Comparison of ENCODE assay signal across 22 cellular contexts in the genomic region with DNA sequence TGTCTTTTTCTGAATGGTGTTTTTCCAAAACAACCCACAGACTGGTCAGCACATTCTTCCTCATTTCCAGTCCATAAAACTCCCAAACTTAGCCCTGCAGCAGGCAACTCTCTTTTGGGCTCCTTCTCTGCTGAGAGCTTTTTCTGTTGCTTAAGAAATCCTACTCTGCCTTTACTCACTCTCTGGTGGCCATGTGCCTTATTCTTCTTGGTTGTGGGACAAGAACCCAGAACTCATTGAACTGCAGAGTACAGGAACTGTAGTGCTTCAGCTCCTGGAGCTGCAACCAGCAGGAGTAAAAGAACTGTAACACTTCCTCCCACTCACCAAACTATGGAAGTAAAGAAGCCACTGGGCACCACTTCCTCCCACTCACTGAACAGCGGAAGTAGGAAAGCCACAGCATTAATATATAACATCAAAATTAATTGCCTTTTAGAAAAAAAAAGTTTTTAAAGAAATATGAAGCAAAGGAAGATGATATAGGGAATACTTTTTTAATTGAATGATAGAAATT.
"Had no signal": no experiment of that assay in that cellular context is flagged by ENCODE, and none has a peak within 500 bp of the region (broad histone marks: within the 10 kb centered on the region; RNA-seq: fewer than 3 reads in every experiment).

No MANE protein-coding gene starts in this region.

- H3K4me3 ChIP-seq: colonic mucosa, dorsolateral prefrontal cortex, esophagus squamous epithelium, gastrocnemius medialis, ovary, psoas muscle, right atrium auricular region had no signal

- H3K27ac ChIP-seq: colonic mucosa, dorsolateral prefrontal cortex, esophagus squamous epithelium, gastrocnemius medialis, neutrophil, ovary, psoas muscle, right atrium auricular region had no signal

- H3K36me3 Mint-ChIP-seq: activated naive CD8-positive, alpha-beta T cell treated with anti-CD3 and anti-CD28 coated beads, Interleukin-2, amount 10 ng/mL, durations not matched to agents 7 days and 5 days; natural killer cell treated with Interleukin-12 subunit alpha and Interleukin-12 subunit beta and Interleukin-15 and Interleukin-18, amount 100 ng/mL, for 72 hours had no signal

- DNase-seq: activated CD4-positive, alpha-beta T cell treated with anti-CD3 and anti-CD28 coated beads for 4 hours; activated CD4-positive, alpha-beta T cell treated with anti-CD3 and anti-CD28 coated beads, Interleukin-2, amount 50 U/mL, for 48 hours; activated CD4-positive, CD25-positive, alpha-beta regulatory T cell; activated naive CD4-positive, alpha-beta T cell treated with anti-CD3 and anti-CD28 coated beads for 36 hours; activated naive CD8-positive, alpha-beta T cell treated with anti-CD3 and anti-CD28 coated beads, Interleukin-2, amount 10 ng/mL, durations not matched to agents 7 days and 5 days; activated T-cell treated with anti-CD3 and anti-CD28 coated beads, Interleukin-2, amount 50 U/mL, for 48 hours; amniotic stem cell; colonic mucosa; dorsolateral prefrontal cortex; esophagus squamous epithelium; gastrocnemius medialis; head of caudate nucleus; hypothalamus; left ventricle myocardium superior; ovary; psoas muscle; stimulated activated CD4-positive, alpha-beta T cell treated with anti-CD3 and anti-CD28 coated beads, Interleukin-4, amount 100 ng/mL, for 24 hours; stimulated activated naive CD8-positive, alpha-beta T cell treated with anti-CD3 and anti-CD28 coated beads, Interleukin-15, Interleukin-2, amounts not matched to agents 100 U/mL and 50 U/mL, for 24 hours; T1000 had no signal

- H3K4me1 Mint-ChIP-seq: activated naive CD8-positive, alpha-beta T cell treated with anti-CD3 and anti-CD28 coated beads, Interleukin-2, amount 10 ng/mL, durations not matched to agents 7 days and 5 days had no signal

- H3K4me1 ChIP-seq: colonic mucosa, esophagus squamous epithelium, gastrocnemius medialis, psoas muscle, right atrium auricular region had no signal

- ATAC-seq: gastrocnemius medialis; left ventricle myocardium superior; natural killer cell treated with Interleukin-12 subunit alpha and Interleukin-12 subunit beta and Interleukin-15 and Interleukin-18, amount 100 ng/mL, for 72 hours; psoas muscle; stimulated activated naive CD8-positive, alpha-beta T cell treated with anti-CD3 and anti-CD28 coated beads, Interleukin-15, Interleukin-2, amounts not matched to agents 100 U/mL and 50 U/mL, for 24 hours had no signal

- H3K27ac Mint-ChIP-seq: activated naive CD4-positive, alpha-beta T cell treated with anti-CD3 and anti-CD28 coated beads for 36 hours; activated naive CD8-positive, alpha-beta T cell treated with anti-CD3 and anti-CD28 coated beads, Interleukin-2, amount 10 ng/mL, durations not matched to agents 7 days and 5 days; natural killer cell treated with Interleukin-12 subunit alpha and Interleukin-12 subunit beta and Interleukin-15 and Interleukin-18, amount 100 ng/mL, for 72 hours had no signal

- H3K36me3 ChIP-seq: colonic mucosa, esophagus squamous epithelium, gastrocnemius medialis, neutrophil, ovary, right atrium auricular region had no signal

- H3K27me3 Mint-ChIP-seq: activated naive CD8-positive, alpha-beta T cell treated with anti-CD3 and anti-CD28 coated beads, Interleukin-2, amount 10 ng/mL, durations not matched to agents 7 days and 5 days; natural killer cell treated with Interleukin-12 subunit alpha and Interleukin-12 subunit beta and Interleukin-15 and Interleukin-18, amount 100 ng/mL, for 72 hours had no signal

- H3K9me3 ChIP-seq: colonic mucosa, esophagus squamous epithelium, gastrocnemius medialis, neutrophil, ovary, psoas muscle had no signal

- H3K4me3 Mint-ChIP-seq: activated naive CD4-positive, alpha-beta T cell treated with anti-CD3 and anti-CD28 coated beads for 36 hours; activated naive CD8-positive, alpha-beta T cell treated with anti-CD3 and anti-CD28 coated beads, Interleukin-2, amount 10 ng/mL, durations not matched to agents 7 days and 5 days; natural killer cell treated with Interleukin-12 subunit alpha and Interleukin-12 subunit beta and Interleukin-15 and Interleukin-18, amount 100 ng/mL, for 72 hours had no signal

- H3K27me3 ChIP-seq: colonic mucosa, dorsolateral prefrontal cortex, esophagus squamous epithelium, gastrocnemius medialis, neutrophil, ovary, right atrium auricular region had no signal
